In the genomic region with DNA sequence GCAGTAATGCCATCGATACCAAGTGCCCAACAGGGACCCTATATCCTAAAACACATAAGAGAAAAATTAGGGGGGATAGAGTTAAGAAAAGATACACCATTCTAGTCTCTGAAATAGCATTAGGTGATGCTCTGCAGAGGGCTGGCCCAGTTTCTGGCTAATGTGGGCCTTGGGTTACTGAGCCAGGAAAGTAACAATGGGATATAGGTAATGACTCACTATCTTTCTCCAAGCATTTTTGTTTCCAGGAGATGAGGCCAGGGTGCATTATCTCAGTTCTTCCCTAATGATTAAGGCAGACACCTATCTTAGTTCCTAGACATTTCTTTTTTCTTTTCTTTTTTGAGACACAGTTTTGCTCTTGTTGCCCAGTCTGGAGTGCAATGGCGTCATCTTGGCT, we compare ENCODE assay signal across 20 cellular contexts.
"Had no signal": no experiment of that assay in that cellular context is flagged by ENCODE, and none has a peak within 500 bp of the region (broad histone marks: within the 10 kb centered on the region; RNA-seq: fewer than 3 reads in every experiment).

No MANE protein-coding gene starts in this region.

- H3K4me1 ChIP-seq: esophagus muscularis mucosa, gastroesophageal sphincter, upper lobe of left lung had no signal

- H3K36me3 ChIP-seq: pancreas had no signal

- H3K27ac ChIP-seq: body of pancreas, esophagus muscularis mucosa, gastroesophageal sphincter, pancreas, upper lobe of left lung had no signal

- DNase-seq: activated CD4-positive, alpha-beta T cell treated with anti-CD3 and anti-CD28 coated beads for 4 hours; activated CD4-positive, alpha-beta T cell treated with anti-CD3 and anti-CD28 coated beads, Interleukin-2, amount 50 U/mL, for 48 hours; activated CD4-positive, CD25-positive, alpha-beta regulatory T cell; activated gamma-delta T cell; activated T-cell treated with anti-CD3 and anti-CD28 coated beads, Interleukin-2, amount 50 U/mL, for 72 hours; anterior cingulate cortex; body of pancreas; effector memory CD8-positive, alpha-beta T cell; head of caudate nucleus; hypothalamus; left colon; natural killer cell; pancreas; psoas muscle; right cardiac atrium; stimulated activated CD4-positive, alpha-beta T cell treated with anti-CD3 and anti-CD28 coated beads, Interleukin-4, amount 100 ng/mL, for 24 hours; stimulated activated naive CD4-positive, alpha-beta T cell treated with Interleukin-2 at 50 U/mL for 16 hours; upper lobe of left lung had no signal

- H3K27me3 ChIP-seq: body of pancreas, esophagus muscularis mucosa, gastroesophageal sphincter, pancreas, upper lobe of left lung had no signal

- H3K9me3 ChIP-seq: body of pancreas, esophagus muscularis mucosa, gastroesophageal sphincter, pancreas, psoas muscle, upper lobe of left lung had no signal

- ATAC-seq: activated T-cell treated with anti-CD3 and anti-CD28 coated beads, Interleukin-2, amount 50 U/mL, for 72 hours; body of pancreas; effector memory CD8-positive, alpha-beta T cell; gastroesophageal sphincter; left colon; natural killer cell; pancreas; psoas muscle; right cardiac atrium had no signal

- H3K4me3 ChIP-seq: body of pancreas, esophagus muscularis mucosa, gastroesophageal sphincter, pancreas, psoas muscle, upper lobe of left lung had no signal
